ENCODE assay signal across 6 cellular contexts in the genomic region with DNA sequence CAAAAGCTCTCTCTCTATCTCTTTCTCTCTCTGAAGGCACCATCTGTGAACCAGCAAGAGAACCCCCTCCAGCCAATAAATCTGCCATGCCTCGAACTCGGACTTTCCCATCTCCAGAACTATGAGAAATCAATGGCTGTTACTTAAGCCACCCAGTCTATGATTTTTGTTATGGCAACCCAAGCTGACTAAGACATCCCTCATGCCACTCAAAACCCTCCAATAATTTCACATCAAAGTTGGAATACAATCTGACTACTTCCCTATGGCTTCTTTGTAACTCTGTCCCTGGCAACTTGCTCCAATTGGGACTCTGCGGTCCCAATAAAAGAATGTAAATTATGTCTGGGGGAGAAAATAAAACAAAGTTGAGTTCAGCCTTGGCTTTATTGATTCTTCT.
"Had no signal": no experiment of that assay in that cellular context is flagged by ENCODE, and none has a peak within 500 bp of the region (broad histone marks: within the 10 kb centered on the region; RNA-seq: fewer than 3 reads in every experiment).

No MANE protein-coding gene starts in this region.

- H3K4me3 ChIP-seq: K562 had no signal

- DNase-seq: IMR-90, KBM-7, KG1 had no signal

- H3K27ac ChIP-seq: HL-60 had no signal

- FAIRE-seq: HTR-8/SVneo, K562 had no signal

- ATAC-seq: K562 had no signal
